2 cellular contexts compared by ENCODE assay signal in the genomic region with DNA sequence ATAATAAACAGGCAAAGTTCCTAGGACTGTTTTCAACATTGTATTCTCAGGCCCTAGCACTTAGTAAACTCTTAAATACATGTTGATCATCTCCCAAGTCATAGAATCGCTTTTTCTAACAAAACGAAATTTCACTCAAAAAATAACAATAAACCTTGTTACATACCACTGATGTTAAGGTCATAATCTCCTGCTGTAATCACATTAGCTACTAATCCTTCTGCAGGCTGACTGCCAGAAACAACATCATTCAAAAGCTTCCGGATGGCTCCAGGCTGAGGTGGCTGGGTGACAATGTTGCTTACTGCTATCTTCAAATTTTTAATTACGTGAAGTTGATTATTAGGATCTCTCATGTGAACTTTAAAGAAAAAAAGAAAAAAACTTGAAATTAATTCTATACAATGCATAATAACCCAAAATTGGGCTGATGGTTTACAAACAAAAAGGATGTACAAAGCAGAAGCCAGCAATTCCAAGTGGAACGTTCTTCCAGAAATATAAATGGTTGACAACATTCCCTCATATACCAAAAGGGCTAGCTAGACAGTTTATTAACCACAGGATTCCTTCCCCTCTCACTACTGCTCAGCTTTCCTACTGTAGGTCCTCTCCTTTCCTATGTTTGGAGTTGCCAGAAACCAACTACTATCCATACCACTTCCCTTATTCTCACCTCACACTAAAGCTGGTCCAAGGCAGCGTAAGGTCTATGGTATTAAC.
TF ChIP-seq lines count a peak whose summit lies in the region.

No MANE protein-coding gene starts in this region.

TF ChIP-seq in GM23338, 12 proteins besides CTCF, POLR2A, EP300 and RAD21 (continued from another document and continues in another):
- TF ChIP-seq ZNF462 (CRISPR knock-in tag; IDR thresholded peaks at IDR 0.05): no peak
- TF ChIP-seq NANOG (IDR thresholded peaks at IDR 0.05; ENCODE audit: borderline replicate concordance): no peak
- TF ChIP-seq EZH2 (IDR thresholded peaks at IDR 0.05; ENCODE audit: low read depth, unreplicated experiment): no peak
- TF ChIP-seq, protein P1, sequence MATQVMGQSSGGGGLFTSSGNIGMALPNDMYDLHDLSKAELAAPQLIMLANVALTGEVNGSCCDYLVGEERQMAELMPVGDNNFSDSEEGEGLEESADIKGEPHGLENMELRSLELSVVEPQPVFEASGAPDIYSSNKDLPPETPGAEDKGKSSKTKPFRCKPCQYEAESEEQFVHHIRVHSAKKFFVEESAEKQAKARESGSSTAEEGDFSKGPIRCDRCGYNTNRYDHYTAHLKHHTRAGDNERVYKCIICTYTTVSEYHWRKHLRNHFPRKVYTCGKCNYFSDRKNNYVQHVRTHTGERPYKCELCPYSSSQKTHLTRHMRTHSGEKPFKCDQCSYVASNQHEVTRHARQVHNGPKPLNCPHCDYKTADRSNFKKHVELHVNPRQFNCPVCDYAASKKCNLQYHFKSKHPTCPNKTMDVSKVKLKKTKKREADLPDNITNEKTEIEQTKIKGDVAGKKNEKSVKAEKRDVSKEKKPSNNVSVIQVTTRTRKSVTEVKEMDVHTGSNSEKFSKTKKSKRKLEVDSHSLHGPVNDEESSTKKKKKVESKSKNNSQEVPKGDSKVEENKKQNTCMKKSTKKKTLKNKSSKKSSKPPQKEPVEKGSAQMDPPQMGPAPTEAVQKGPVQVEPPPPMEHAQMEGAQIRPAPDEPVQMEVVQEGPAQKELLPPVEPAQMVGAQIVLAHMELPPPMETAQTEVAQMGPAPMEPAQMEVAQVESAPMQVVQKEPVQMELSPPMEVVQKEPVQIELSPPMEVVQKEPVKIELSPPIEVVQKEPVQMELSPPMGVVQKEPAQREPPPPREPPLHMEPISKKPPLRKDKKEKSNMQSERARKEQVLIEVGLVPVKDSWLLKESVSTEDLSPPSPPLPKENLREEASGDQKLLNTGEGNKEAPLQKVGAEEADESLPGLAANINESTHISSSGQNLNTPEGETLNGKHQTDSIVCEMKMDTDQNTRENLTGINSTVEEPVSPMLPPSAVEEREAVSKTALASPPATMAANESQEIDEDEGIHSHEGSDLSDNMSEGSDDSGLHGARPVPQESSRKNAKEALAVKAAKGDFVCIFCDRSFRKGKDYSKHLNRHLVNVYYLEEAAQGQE (IDR thresholded peaks at IDR 0.05; ENCODE audit: unreplicated experiment): no peak
- TF ChIP-seq, protein P2, sequence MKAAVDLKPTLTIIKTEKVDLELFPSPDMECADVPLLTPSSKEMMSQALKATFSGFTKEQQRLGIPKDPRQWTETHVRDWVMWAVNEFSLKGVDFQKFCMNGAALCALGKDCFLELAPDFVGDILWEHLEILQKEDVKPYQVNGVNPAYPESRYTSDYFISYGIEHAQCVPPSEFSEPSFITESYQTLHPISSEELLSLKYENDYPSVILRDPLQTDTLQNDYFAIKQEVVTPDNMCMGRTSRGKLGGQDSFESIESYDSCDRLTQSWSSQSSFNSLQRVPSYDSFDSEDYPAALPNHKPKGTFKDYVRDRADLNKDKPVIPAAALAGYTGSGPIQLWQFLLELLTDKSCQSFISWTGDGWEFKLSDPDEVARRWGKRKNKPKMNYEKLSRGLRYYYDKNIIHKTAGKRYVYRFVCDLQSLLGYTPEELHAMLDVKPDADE (IDR thresholded peaks at IDR 0.05): no peak
- no peak for TF ChIP-seq EZH2phosphoT487 (IDR thresholded peaks at IDR 0.05; ENCODE audit: unreplicated experiment)
- TF ChIP-seq POLR2AphosphoS5 (IDR thresholded peaks at IDR 0.05; ENCODE audit: low read depth): no peak
- TF ChIP-seq ZNF114 (CRISPR knock-in tag; IDR thresholded peaks at IDR 0.05): no peak

TF ChIP-seq in SK-N-SH treated with all-trans-retinoic acid at 6 μM for 48 hours, 23 proteins besides CTCF, POLR2A, EP300 and RAD21 (continued from another document):
- TF ChIP-seq TCF4 (CRISPR knock-in tag; IDR thresholded peaks at IDR 0.05; ENCODE audit: borderline replicate concordance): peak; percentile 61
- TF ChIP-seq ZNF70 (CRISPR knock-in tag; IDR thresholded peaks at IDR 0.05): peak; percentile 44; the same call in 1 of the 2 replicates
- no peak for TF ChIP-seq ZFP30 (CRISPR knock-in tag; IDR thresholded peaks at IDR 0.05)
- TF ChIP-seq ESRRG (CRISPR knock-in tag; IDR thresholded peaks at IDR 0.05): no peak
- TF ChIP-seq, protein P3, sequence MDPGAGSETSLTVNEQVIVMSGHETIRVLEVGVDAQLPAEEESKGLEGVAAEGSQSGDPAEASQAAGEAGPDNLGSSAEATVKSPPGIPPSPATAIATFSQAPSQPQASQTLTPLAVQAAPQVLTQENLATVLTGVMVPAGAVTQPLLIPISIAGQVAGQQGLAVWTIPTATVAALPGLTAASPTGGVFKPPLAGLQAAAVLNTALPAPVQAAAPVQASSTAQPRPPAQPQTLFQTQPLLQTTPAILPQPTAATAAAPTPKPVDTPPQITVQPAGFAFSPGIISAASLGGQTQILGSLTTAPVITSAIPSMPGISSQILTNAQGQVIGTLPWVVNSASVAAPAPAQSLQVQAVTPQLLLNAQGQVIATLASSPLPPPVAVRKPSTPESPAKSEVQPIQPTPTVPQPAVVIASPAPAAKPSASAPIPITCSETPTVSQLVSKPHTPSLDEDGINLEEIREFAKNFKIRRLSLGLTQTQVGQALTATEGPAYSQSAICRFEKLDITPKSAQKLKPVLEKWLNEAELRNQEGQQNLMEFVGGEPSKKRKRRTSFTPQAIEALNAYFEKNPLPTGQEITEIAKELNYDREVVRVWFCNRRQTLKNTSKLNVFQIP (CRISPR knock-in tag; IDR thresholded peaks at IDR 0.05; ENCODE audit: borderline replicate concordance, low read depth): no peak
- TF ChIP-seq, protein P4, sequence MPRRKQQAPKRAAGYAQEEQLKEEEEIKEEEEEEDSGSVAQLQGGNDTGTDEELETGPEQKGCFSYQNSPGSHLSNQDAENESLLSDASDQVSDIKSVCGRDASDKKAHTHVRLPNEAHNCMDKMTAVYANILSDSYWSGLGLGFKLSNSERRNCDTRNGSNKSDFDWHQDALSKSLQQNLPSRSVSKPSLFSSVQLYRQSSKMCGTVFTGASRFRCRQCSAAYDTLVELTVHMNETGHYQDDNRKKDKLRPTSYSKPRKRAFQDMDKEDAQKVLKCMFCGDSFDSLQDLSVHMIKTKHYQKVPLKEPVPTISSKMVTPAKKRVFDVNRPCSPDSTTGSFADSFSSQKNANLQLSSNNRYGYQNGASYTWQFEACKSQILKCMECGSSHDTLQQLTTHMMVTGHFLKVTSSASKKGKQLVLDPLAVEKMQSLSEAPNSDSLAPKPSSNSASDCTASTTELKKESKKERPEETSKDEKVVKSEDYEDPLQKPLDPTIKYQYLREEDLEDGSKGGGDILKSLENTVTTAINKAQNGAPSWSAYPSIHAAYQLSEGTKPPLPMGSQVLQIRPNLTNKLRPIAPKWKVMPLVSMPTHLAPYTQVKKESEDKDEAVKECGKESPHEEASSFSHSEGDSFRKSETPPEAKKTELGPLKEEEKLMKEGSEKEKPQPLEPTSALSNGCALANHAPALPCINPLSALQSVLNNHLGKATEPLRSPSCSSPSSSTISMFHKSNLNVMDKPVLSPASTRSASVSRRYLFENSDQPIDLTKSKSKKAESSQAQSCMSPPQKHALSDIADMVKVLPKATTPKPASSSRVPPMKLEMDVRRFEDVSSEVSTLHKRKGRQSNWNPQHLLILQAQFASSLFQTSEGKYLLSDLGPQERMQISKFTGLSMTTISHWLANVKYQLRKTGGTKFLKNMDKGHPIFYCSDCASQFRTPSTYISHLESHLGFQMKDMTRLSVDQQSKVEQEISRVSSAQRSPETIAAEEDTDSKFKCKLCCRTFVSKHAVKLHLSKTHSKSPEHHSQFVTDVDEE (CRISPR knock-in tag; IDR thresholded peaks at IDR 0.05): peak; percentile 34; the same call in 1 of the 2 replicates
- TF ChIP-seq, protein P5, sequence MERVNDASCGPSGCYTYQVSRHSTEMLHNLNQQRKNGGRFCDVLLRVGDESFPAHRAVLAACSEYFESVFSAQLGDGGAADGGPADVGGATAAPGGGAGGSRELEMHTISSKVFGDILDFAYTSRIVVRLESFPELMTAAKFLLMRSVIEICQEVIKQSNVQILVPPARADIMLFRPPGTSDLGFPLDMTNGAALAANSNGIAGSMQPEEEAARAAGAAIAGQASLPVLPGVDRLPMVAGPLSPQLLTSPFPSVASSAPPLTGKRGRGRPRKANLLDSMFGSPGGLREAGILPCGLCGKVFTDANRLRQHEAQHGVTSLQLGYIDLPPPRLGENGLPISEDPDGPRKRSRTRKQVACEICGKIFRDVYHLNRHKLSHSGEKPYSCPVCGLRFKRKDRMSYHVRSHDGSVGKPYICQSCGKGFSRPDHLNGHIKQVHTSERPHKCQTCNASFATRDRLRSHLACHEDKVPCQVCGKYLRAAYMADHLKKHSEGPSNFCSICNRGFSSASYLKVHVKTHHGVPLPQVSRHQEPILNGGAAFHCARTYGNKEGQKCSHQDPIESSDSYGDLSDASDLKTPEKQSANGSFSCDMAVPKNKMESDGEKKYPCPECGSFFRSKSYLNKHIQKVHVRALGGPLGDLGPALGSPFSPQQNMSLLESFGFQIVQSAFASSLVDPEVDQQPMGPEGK (CRISPR knock-in tag; IDR thresholded peaks at IDR 0.05; ENCODE audit: borderline replicate concordance): no peak
- TF ChIP-seq ZNF8 (CRISPR knock-in tag; IDR thresholded peaks at IDR 0.05): 0 out of 2 replicates have a peak, but pooled peaks have one; percentile 23
- TF ChIP-seq ISL1 (CRISPR knock-in tag; IDR thresholded peaks at IDR 0.05): peak; percentile 95
- 0 out of 2 replicates have a peak, but pooled peaks have one; percentile 35 for TF ChIP-seq GLIS3 (CRISPR knock-in tag; IDR thresholded peaks at IDR 0.05)
- no peak for TF ChIP-seq SNAI2 (CRISPR knock-in tag; IDR thresholded peaks at IDR 0.05)
